In the genomic region with DNA sequence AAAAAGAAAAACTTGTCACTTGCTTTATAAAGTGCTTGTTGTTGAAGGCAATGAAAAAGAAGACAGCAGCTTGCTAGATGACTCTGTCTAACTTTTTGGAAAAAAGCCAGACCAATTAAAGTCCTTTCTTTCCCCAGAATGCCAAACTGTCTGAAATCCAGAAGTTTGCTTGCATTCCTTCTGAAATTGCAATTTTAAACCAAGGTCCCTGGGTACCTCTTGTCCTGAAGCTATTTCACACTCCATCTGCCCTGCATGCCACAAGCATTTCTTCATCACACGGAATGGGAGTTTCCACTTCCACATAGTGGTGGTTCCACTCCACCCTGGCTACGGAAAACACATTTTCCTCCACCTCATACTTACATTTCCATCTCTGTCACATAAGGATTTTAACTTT, we compare ENCODE assay signal across 1 cellular context.
TF ChIP-seq lines count a peak whose summit lies in the region.

No MANE protein-coding gene starts in this region.

TF ChIP-seq in SK-N-SH treated with all-trans-retinoic acid at 6 μM for 48 hours, 23 proteins besides CTCF, POLR2A, EP300 and RAD21 (continued from another document):
- TF ChIP-seq, protein P1, sequence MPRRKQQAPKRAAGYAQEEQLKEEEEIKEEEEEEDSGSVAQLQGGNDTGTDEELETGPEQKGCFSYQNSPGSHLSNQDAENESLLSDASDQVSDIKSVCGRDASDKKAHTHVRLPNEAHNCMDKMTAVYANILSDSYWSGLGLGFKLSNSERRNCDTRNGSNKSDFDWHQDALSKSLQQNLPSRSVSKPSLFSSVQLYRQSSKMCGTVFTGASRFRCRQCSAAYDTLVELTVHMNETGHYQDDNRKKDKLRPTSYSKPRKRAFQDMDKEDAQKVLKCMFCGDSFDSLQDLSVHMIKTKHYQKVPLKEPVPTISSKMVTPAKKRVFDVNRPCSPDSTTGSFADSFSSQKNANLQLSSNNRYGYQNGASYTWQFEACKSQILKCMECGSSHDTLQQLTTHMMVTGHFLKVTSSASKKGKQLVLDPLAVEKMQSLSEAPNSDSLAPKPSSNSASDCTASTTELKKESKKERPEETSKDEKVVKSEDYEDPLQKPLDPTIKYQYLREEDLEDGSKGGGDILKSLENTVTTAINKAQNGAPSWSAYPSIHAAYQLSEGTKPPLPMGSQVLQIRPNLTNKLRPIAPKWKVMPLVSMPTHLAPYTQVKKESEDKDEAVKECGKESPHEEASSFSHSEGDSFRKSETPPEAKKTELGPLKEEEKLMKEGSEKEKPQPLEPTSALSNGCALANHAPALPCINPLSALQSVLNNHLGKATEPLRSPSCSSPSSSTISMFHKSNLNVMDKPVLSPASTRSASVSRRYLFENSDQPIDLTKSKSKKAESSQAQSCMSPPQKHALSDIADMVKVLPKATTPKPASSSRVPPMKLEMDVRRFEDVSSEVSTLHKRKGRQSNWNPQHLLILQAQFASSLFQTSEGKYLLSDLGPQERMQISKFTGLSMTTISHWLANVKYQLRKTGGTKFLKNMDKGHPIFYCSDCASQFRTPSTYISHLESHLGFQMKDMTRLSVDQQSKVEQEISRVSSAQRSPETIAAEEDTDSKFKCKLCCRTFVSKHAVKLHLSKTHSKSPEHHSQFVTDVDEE (CRISPR knock-in tag; IDR thresholded peaks at IDR 0.05), result no peak
- no peak for TF ChIP-seq ARNTL (CRISPR knock-in tag; IDR thresholded peaks at IDR 0.05; ENCODE audit: borderline replicate concordance, low read depth)
- no peak for TF ChIP-seq PPARA (CRISPR knock-in tag; IDR thresholded peaks at IDR 0.05; ENCODE audit: borderline replicate concordance)
- no peak for TF ChIP-seq CREB5 (CRISPR knock-in tag; IDR thresholded peaks at IDR 0.05; ENCODE audit: low read depth)
